16 cellular contexts compared by ENCODE assay signal in genomic region chr10:80324086-80324485, GRCh38. TPM values are rescaled to one million over a fixed set of nuclear protein-coding genes. Genes with fewer than 3 reads are reported as not detected.
DNase-seq lines count a peak whose midpoint lies in the region; TF ChIP-seq lines count a peak whose summit lies in the region.
"Had no signal": no experiment of that assay in that cellular context is flagged by ENCODE, and none has a peak within 500 bp of the region (broad histone marks: within the 10 kb centered on the region; RNA-seq: fewer than 3 reads in every experiment).

No MANE protein-coding gene starts in this region.

- H3K4me2 ChIP-seq in MM.1S (ENCODE audit: low read depth, low read length): no peak overlapping the region
- H3K4me2 ChIP-seq: A549 had no signal

- H3K36me3 ChIP-seq in MM.1S (replicated peaks; ENCODE audit: insufficient read depth, low read length): no peaks in the 10 kb centered on the region
- H3K36me3 ChIP-seq: heart right ventricle had no signal

- no peak for TF ChIP-seq CTCF in MM.1S (IDR thresholded peaks at IDR 0.05; ENCODE audit: low read length)

- no peaks in the 10 kb centered on the region for H4K20me1 ChIP-seq in MM.1S (ENCODE audit: insufficient read depth, low read length)

- H3K4me3 ChIP-seq in skeletal muscle cell (ENCODE audit: low read depth, low read length) (no peak overlapping the region), MM.1S (ENCODE audit: low read length) (no peak overlapping the region)
- H3K4me3 ChIP-seq: A549, heart right ventricle had no signal

- DNase-seq in NCI-H82 (lab: John Stamatoyannopoulos, UW) (peak; percentile 3), NCI-H82 treated with DMSO at 0.1 percent for 48 hours (lab: John Stamatoyannopoulos, UW; ENCODE audit: unreplicated experiment) (no peak), NCI-H2171 (lab: John Stamatoyannopoulos, UW) (peak; percentile 13), dermis blood vessel endothelial cell (peak; percentile 26), skeletal muscle cell (ENCODE audit: low read depth) (peak; percentile 10), MM.1S (no peak), NCI-H1105 (lab: John Stamatoyannopoulos, UW) (no peak), cerebellum (ENCODE audit: low spot score) (no peak)
- DNase-seq: activated CD4-positive, alpha-beta T cell treated with anti-CD3 and anti-CD28 coated beads, Interleukin-2, amount 50 U/mL, for 4 hours; activated naive CD4-positive, alpha-beta T cell treated with anti-CD3 and anti-CD28 coated beads, Interleukin-2, amount 10 ng/mL, durations not matched to agents 7 days and 5 days; heart right ventricle; KG1; stimulated activated naive CD4-positive, alpha-beta T cell treated with Interleukin-2 at 50 U/mL for 16 hours had no signal

- H3K9me3 ChIP-seq in MM.1S (replicated peaks; ENCODE audit: insufficient read depth, low read length): no peaks in the 10 kb centered on the region
- H3K9me3 ChIP-seq: A549, heart right ventricle had no signal

- H3K27me3 ChIP-seq in MM.1S (replicated peaks; ENCODE audit: insufficient read depth, low read length): no peaks in the 10 kb centered on the region

- no peaks in the 10 kb centered on the region for H3K79me2 ChIP-seq in MM.1S (ENCODE audit: low read length)
- H3K79me2 ChIP-seq: parathyroid adenoma had no signal

- no peak overlapping the region for H3K9ac ChIP-seq in MM.1S (ENCODE audit: low read length)
- H3K9ac ChIP-seq: parathyroid adenoma had no signal

- H3F3A ChIP-seq in MM.1S (ENCODE audit: insufficient read depth, low read length): no peaks in the 10 kb centered on the region

- H3K9me2 ChIP-seq in MM.1S (replicated peaks; ENCODE audit: insufficient read depth, low read length): no peaks in the 10 kb centered on the region

- no peak overlapping the region for H3K27ac ChIP-seq in MM.1S (ENCODE audit: low read length)
- H3K27ac ChIP-seq: A549, heart right ventricle, parathyroid adenoma had no signal

- H3K4me1 ChIP-seq in MM.1S (ENCODE audit: low read length): no peaks in the 10 kb centered on the region
- H3K4me1 ChIP-seq: A549, heart right ventricle, parathyroid adenoma had no signal

- no peak overlapping the region for H2AFZ ChIP-seq in MM.1S (ENCODE audit: low read length)
- H2AFZ ChIP-seq: parathyroid adenoma had no signal

RNA-seq across cellular contexts. Expression of gene DYDC1, which starts 32.5 kb away (rescaled TPM):
- total RNA-seq in dermis blood vessel endothelial cell (not detected in 2 replicates), cerebellum (not detected)
- total RNA-seq: heart right ventricle, mesenteric fat pad had no signal

RNA-seq across cellular contexts. Expression of gene DYDC2, which starts 32.5 kb away (rescaled TPM):
- total RNA-seq in dermis blood vessel endothelial cell: not detected in 2 replicates
- total RNA-seq in cerebellum: 1.2 TPM
- total RNA-seq: heart right ventricle, mesenteric fat pad had no signal

RNA-seq across cellular contexts. Expression of gene MAT1A, which starts 34.6 kb away (rescaled TPM):
- total RNA-seq in dermis blood vessel endothelial cell (not detected in 2 replicates), cerebellum (not detected)

Comparison
In these comparisons a context has a peak if more than half of its experiments do, and no peak if none do; other contexts are left out.
1. DNase-seq: peak in NCI-H82 (single experiment), NCI-H2171 (single experiment), dermis blood vessel endothelial cell (single experiment) and skeletal muscle cell (single experiment); none in NCI-H82 treated with DMSO at 0.1 percent for 48 hours (single experiment), MM.1S (single experiment), NCI-H1105 (single experiment) and cerebellum (single experiment).